In genomic region chr1:150567341-150567716, GRCh38 we compare ENCODE assay signal across 8 cellular contexts. TPM values are rescaled to one million over a fixed set of nuclear protein-coding genes. Genes with fewer than 3 reads are reported as not detected.
DNase-seq lines count a peak whose midpoint lies in the region; ATAC-seq and TF ChIP-seq lines count a peak whose summit lies in the region.

No MANE protein-coding gene starts in this region.

- CTCF ChIA-PET in CD4-positive, alpha-beta memory T cell (lab: Charles Lee; ENCODE audit: partially characterized antibody): interaction anchor here (1.3 to 16.7 kb wide), 4 partner anchors 4 to 62 kb away, joined by 4 to 501 read pairs (median 433); partner anchors contain the start of genes ENSA and MCL1

- peaks cover 17 to 41% of the 10 kb centered on the region in 2 donors for H3K36me3 Mint-ChIP-seq in CD4-positive, alpha-beta memory T cell
- peaks cover 35% of the 10 kb centered on the region for H3K36me3 Mint-ChIP-seq in T-helper 2 cell treated with Interferon-gamma antibody and Interleukin-4, amounts not matched to agents 5 μg/mL and 100 μg/mL, for 36 hours (ENCODE audit: low read depth)
- H3K36me3 Mint-ChIP-seq in chondrocyte (ENCODE audit: low read depth): peaks cover 5% of the 10 kb centered on the region
- H3K36me3 Mint-ChIP-seq in type B pancreatic cell: peaks cover 6% of the 10 kb centered on the region

- H3K9ac ChIP-seq in mucosa of rectum (ENCODE audit: low read depth in 1 of 2, low read length in 2 of 2): peak overlapping the region; percentile 44 to 74

- peak overlapping the region; percentile 87 to 98 (median 89) for H3K4me3 Mint-ChIP-seq in CD4-positive, alpha-beta memory T cell
- peak overlapping the region; percentile 86 for H3K4me3 Mint-ChIP-seq in T-helper 2 cell treated with Interferon-gamma antibody and Interleukin-4, amounts not matched to agents 5 μg/mL and 100 μg/mL, for 36 hours
- H3K4me3 Mint-ChIP-seq in chondrocyte (ENCODE audit: unreplicated experiment) (peak overlapping the region; percentile 64), type B pancreatic cell (peak overlapping the region; percentile 73)

- H3K27ac ChIP-seq in CD4-positive, alpha-beta memory T cell (ENCODE audit: low read depth, low read length): peak overlapping the region; percentile 58
- peak overlapping the region; percentile 87 to 95 for H3K27ac ChIP-seq in mucosa of rectum (ENCODE audit: low read depth in 2 of 2, low read length in 2 of 2)

- peak; percentile 76 to 86 (median 83) for DNase-seq in CD4-positive, alpha-beta memory T cell
- peak; percentile 83 for DNase-seq in T-helper 2 cell treated with Interferon-gamma antibody and Interleukin-4, amounts not matched to agents 5 μg/mL and 100 μg/mL, for 36 hours (ENCODE audit: low spot score)
- DNase-seq in chondrocyte (ENCODE audit: low spot score) (no peak), type B pancreatic cell (ENCODE audit: extremely low spot score, unreplicated experiment) (no peak), MG63 (no peak), NCI-H345 treated with DMSO at 0.1 percent for 48 hours (lab: John Stamatoyannopoulos, UW; ENCODE audit: unreplicated experiment) (no peak)

- no peaks in the 10 kb centered on the region for H3K27me3 Mint-ChIP-seq in CD4-positive, alpha-beta memory T cell
- H3K27me3 Mint-ChIP-seq in T-helper 2 cell treated with Interferon-gamma antibody and Interleukin-4, amounts not matched to agents 5 μg/mL and 100 μg/mL, for 36 hours (ENCODE audit: low read depth): no peaks in the 10 kb centered on the region
- no peaks in the 10 kb centered on the region for H3K27me3 Mint-ChIP-seq in chondrocyte (ENCODE audit: low read depth)
- no peaks in the 10 kb centered on the region for H3K27me3 Mint-ChIP-seq in type B pancreatic cell

- H3K27me3 ChIP-seq in CD4-positive, alpha-beta memory T cell (ENCODE audit: insufficient read depth, low read length): no peaks in the 10 kb centered on the region
- H3K27me3 ChIP-seq in mucosa of rectum (ENCODE audit: control insufficient read depth in 2 of 2, insufficient read depth in 2 of 2, low read length in 2 of 2) (no peaks in the 10 kb centered on the region), MG63 (no peaks in the 10 kb centered on the region)

- intact Hi-C loops in CD4-positive, alpha-beta memory T cell (cut with micrococcal nuclease): no loop called here

- H3K4me1 ChIP-seq in CD4-positive, alpha-beta memory T cell (ENCODE audit: insufficient read depth, low read length): peaks cover 93% of the 10 kb centered on the region
- peaks cover 63 to 72% of the 10 kb centered on the region in 2 donors for H3K4me1 ChIP-seq in mucosa of rectum (ENCODE audit: control insufficient read depth in 2 of 2, insufficient read depth in 2 of 2, low read length in 2 of 2)

- H3K9me3 Mint-ChIP-seq in CD4-positive, alpha-beta memory T cell: peaks cover 0 to 2% (median 0%) of the 10 kb centered on the region in 8 donors
- no peaks in the 10 kb centered on the region for H3K9me3 Mint-ChIP-seq in T-helper 2 cell treated with Interferon-gamma antibody and Interleukin-4, amounts not matched to agents 5 μg/mL and 100 μg/mL, for 36 hours
- H3K9me3 Mint-ChIP-seq in chondrocyte (ENCODE audit: low read depth) (no peaks in the 10 kb centered on the region), type B pancreatic cell (no peaks in the 10 kb centered on the region)

- peak overlapping the region; percentile 43 to 45 for H3K4me3 ChIP-seq in CD4-positive, alpha-beta memory T cell (ENCODE audit: low read length in 2 of 2)
- H3K4me3 ChIP-seq in mucosa of rectum (ENCODE audit: low read length in 2 of 2) (peak overlapping the region; percentile 57 to 73), MG63 (no peak overlapping the region)

- peak; percentile 36 for ATAC-seq in HG02759 (IDR thresholded peaks at IDR 0.05; ENCODE audit: unreplicated experiment)

- H3K9me3 ChIP-seq in CD4-positive, alpha-beta memory T cell (ENCODE audit: control insufficient read depth in 1 of 2, low read length in 2 of 2): no peaks in the 10 kb centered on the region
- no peaks in the 10 kb centered on the region for H3K9me3 ChIP-seq in mucosa of rectum (ENCODE audit: control insufficient read depth in 2 of 2, low read length in 2 of 2)
- H3K9me3 ChIP-seq in MG63: no peaks in the 10 kb centered on the region

- TF ChIP-seq CTCF in chondrocyte (IDR thresholded peaks at IDR 0.05) (no peak), type B pancreatic cell (conservative IDR thresholded peaks at IDR 0.05) (no peak)

- peaks cover 48 to 97% (median 73%) of the 10 kb centered on the region in 4 donors for H3K4me1 Mint-ChIP-seq in CD4-positive, alpha-beta memory T cell
- H3K4me1 Mint-ChIP-seq in T-helper 2 cell treated with Interferon-gamma antibody and Interleukin-4, amounts not matched to agents 5 μg/mL and 100 μg/mL, for 36 hours (ENCODE audit: low read depth): peaks cover 76% of the 10 kb centered on the region
- H3K4me1 Mint-ChIP-seq in chondrocyte (ENCODE audit: low read depth): peaks cover 96% of the 10 kb centered on the region
- peaks cover 56% of the 10 kb centered on the region for H3K4me1 Mint-ChIP-seq in type B pancreatic cell (ENCODE audit: unreplicated experiment)

- peak overlapping the region; percentile 93 to 99 (median 94) for H3K27ac Mint-ChIP-seq in CD4-positive, alpha-beta memory T cell
- peak overlapping the region; percentile 96 for H3K27ac Mint-ChIP-seq in T-helper 2 cell treated with Interferon-gamma antibody and Interleukin-4, amounts not matched to agents 5 μg/mL and 100 μg/mL, for 36 hours
- H3K27ac Mint-ChIP-seq in chondrocyte (ENCODE audit: unreplicated experiment) (peak overlapping the region; percentile 99), type B pancreatic cell (peak overlapping the region; percentile 93)

- H3K36me3 ChIP-seq in CD4-positive, alpha-beta memory T cell (ENCODE audit: insufficient read depth, low read length): no peaks in the 10 kb centered on the region
- H3K36me3 ChIP-seq in mucosa of rectum (ENCODE audit: control insufficient read depth in 2 of 2, insufficient read depth in 2 of 2, low read length in 2 of 2) (peaks cover 10 to 14% of the 10 kb centered on the region in 2 donors), MG63 (peaks cover 21% of the 10 kb centered on the region)

- POLR2A ChIA-PET in CD4-positive, alpha-beta memory T cell (lab: Charles Lee; ENCODE audit: partially characterized antibody): interaction anchor here (0.8 to 18.6 kb wide), 10 partner anchors 4 to 407 kb away, joined by 3 to 1751 read pairs (median 6); partner anchors contain the start of genes ENSA, GOLPH3L, MCL1 and RPRD2

RNA-seq across cellular contexts. Expression of gene MCL1, which starts 12.1 kb away (rescaled TPM):
- total RNA-seq in CD4-positive, alpha-beta memory T cell: 100 to 1,000 TPM; 314 to 331 TPM
- polyA plus RNA-seq in CD4-positive, alpha-beta memory T cell: 100 to 1,000 TPM; 116 to 207 TPM
- total RNA-seq in chondrocyte (211 to 264 TPM (median 255 TPM) in 3 replicates), type B pancreatic cell (ENCODE audit: low replicate concordance) (187 and 280 TPM in 2 replicates)
- total RNA-seq in MG63 (2014; rRNA removed; shearing (Covaris generic); ENCODE audit: low replicate concordance): 148 and 184 TPM in 2 replicates

RNA-seq across cellular contexts. Expression of gene ADAMTSL4, which starts 18.1 kb away (rescaled TPM):
- under 1 TPM; 0.23 to 0.33 TPM for total RNA-seq in CD4-positive, alpha-beta memory T cell
- under 1 TPM in 1 of 2 donors, not detected in 1; 0.24 TPM for polyA plus RNA-seq in CD4-positive, alpha-beta memory T cell
- total RNA-seq in chondrocyte (3.6 to 5.7 TPM (median 5.1 TPM) in 3 replicates), type B pancreatic cell (ENCODE audit: low replicate concordance) (12.5 and 24.6 TPM in 2 replicates)
- total RNA-seq in MG63 (2014; rRNA removed; shearing (Covaris generic); ENCODE audit: low replicate concordance): 3.3 and 3.5 TPM in 2 replicates

RNA-seq across cellular contexts. Expression of gene FALEC, which starts 51.8 kb away (rescaled TPM):
- under 1 TPM in 1 of 2 experiments, not detected in 1; 0.64 TPM for total RNA-seq in CD4-positive, alpha-beta memory T cell
- polyA plus RNA-seq in CD4-positive, alpha-beta memory T cell: 1 to 10 TPM in 1 of 2 donors, not detected in 1; 1.1 TPM
- total RNA-seq in chondrocyte: 1.2 TPM in 1 of 3 replicates, not detected in the others
- total RNA-seq in type B pancreatic cell (ENCODE audit: low replicate concordance): 0.55 and 0.80 TPM in 2 replicates
- total RNA-seq in MG63 (2014; rRNA removed; shearing (Covaris generic); ENCODE audit: low replicate concordance): not detected in 2 replicates

RNA-seq across cellular contexts. Expression of gene ECM1, which starts 59.4 kb away (rescaled TPM):
- total RNA-seq in CD4-positive, alpha-beta memory T cell: 1 to 10 TPM; 1.9 to 2.0 TPM
- polyA plus RNA-seq in CD4-positive, alpha-beta memory T cell: not detected
- 3.6 to 9.1 TPM (median 8.2 TPM) in 3 replicates for total RNA-seq in chondrocyte
- total RNA-seq in type B pancreatic cell (ENCODE audit: low replicate concordance): 31.5 and 33.8 TPM in 2 replicates
- 9.9 and 13.8 TPM in 2 replicates for total RNA-seq in MG63 (2014; rRNA removed; shearing (Covaris generic); ENCODE audit: low replicate concordance)

Comparison
In these comparisons a context has a peak if more than half of its experiments do, and no peak if none do; other contexts are left out.
1. DNase-seq: peak in CD4-positive, alpha-beta memory T cell (5 of 5) and T-helper 2 cell treated with Interferon-gamma antibody and Interleukin-4, amounts not matched to agents 5 μg/mL and 100 μg/mL, for 36 hours (single experiment); none in chondrocyte (single experiment), type B pancreatic cell (single experiment), MG63 (single experiment) and NCI-H345 treated with DMSO at 0.1 percent for 48 hours (single experiment).
2. Peak in every context shown above with its lines, with median percentiles within 50 percentile points of each other: H3K27ac Mint-ChIP-seq and H3K4me3 Mint-ChIP-seq.